1 cellular context compared by ENCODE assay signal in the genomic region with DNA sequence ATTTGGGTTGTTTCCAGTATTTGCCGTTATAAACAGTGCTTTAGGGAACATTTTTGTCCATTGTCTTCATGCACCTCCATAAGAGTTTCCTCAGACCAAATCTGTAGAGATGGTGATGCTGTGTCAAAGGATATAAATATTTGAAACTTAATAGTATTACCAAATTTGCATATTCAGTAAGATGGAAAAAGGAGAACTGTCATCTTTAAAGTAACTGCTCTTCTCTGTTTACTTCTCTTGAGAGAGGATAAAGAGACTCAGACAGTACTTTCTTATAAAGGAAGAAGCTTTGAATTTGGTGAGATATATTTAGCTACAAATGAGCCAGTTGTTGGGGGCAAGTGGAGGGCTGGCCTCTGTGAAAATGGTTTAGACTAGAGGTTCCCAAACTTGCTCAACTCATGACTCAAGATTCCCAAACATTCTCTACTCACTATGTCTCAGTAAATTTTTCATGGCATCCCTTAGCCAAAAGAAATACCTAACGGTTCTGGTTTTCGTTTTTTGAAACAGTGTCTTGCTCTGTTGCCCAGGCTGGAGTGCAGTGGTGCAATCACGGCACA.
A peak's percentile ranks its signal among the peaks of the same experiment; 100 is the strongest.
TF ChIP-seq lines count a peak whose summit lies in the region.

No MANE protein-coding gene starts in this region.

TF ChIP-seq in HepG2, 621 proteins besides CTCF, POLR2A, EP300 and RAD21:
- TF ChIP-seq, protein P1, sequence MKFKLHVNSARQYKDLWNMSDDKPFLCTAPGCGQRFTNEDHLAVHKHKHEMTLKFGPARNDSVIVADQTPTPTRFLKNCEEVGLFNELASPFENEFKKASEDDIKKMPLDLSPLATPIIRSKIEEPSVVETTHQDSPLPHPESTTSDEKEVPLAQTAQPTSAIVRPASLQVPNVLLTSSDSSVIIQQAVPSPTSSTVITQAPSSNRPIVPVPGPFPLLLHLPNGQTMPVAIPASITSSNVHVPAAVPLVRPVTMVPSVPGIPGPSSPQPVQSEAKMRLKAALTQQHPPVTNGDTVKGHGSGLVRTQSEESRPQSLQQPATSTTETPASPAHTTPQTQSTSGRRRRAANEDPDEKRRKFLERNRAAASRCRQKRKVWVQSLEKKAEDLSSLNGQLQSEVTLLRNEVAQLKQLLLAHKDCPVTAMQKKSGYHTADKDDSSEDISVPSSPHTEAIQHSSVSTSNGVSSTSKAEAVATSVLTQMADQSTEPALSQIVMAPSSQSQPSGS (CRISPR knock-in tag; IDR thresholded peaks at IDR 0.05) = no peak
- no peak for TF ChIP-seq ZNF530 (CRISPR knock-in tag; IDR thresholded peaks at IDR 0.05; ENCODE audit: low read depth)
- TF ChIP-seq SETDB1 (CRISPR knock-in tag; IDR thresholded peaks at IDR 0.05; ENCODE audit: borderline replicate concordance) = no peak
- TF ChIP-seq ZNF207 (IDR thresholded peaks at IDR 0.05; ENCODE audit: borderline replicate concordance) = no peak
- TF ChIP-seq ZNF724P (CRISPR knock-in tag; IDR thresholded peaks at IDR 0.05; ENCODE audit: borderline replicate concordance) = no peak
- TF ChIP-seq ZNF451 (CRISPR knock-in tag; IDR thresholded peaks at IDR 0.05) = no peak
- 0 out of 2 replicates have a peak, but pooled peaks have one; percentile 25 for TF ChIP-seq ZNF121 (CRISPR knock-in tag; IDR thresholded peaks at IDR 0.05)
- TF ChIP-seq NCOA1 (CRISPR knock-in tag; IDR thresholded peaks at IDR 0.05) = no peak
TF ChIP-seq in HepG2: peak in this region for 1.
